1 cellular context compared by ENCODE assay signal in genomic region chr4:38815879-38816782, GRCh38.
TF ChIP-seq lines count a peak whose summit lies in the region.

No MANE protein-coding gene starts in this region.

TF ChIP-seq in GM12878, 131 proteins besides CTCF, POLR2A, EP300 and RAD21 (continued from another document and continues in another):
- TF ChIP-seq ZBTB40 (IDR thresholded peaks at IDR 0.05; ENCODE audit: borderline replicate concordance) (no peak), CHD2 (IDR thresholded peaks at IDR 0.05; ENCODE audit: borderline replicate concordance, low read depth, low read length) (peak; percentile 88), RELA (IDR thresholded peaks at IDR 0.05; ENCODE audit: borderline replicate concordance, partially characterized antibody) (no peak), EED (IDR thresholded peaks at IDR 0.05; ENCODE audit: low read depth) (no peak), POLR2AphosphoS2 (IDR thresholded peaks at IDR 0.05; ENCODE audit: low read depth, low read length) (peak; percentile 60; the same call in 1 of the 2 replicates), IRF4 (IDR thresholded peaks at IDR 0.05; ENCODE audit: low read depth, low read length) (no peak), ZNF687 (IDR thresholded peaks at IDR 0.05) (peak; percentile 88), HDGF (IDR thresholded peaks at IDR 0.05) (no peak), REST (IDR thresholded peaks at IDR 0.05; ENCODE audit: low read depth, low read length) (no peak), NR2F1 (conservative IDR thresholded peaks at IDR 0.05) (peak; percentile 40; the same call in 1 of the 2 replicates), USF2 (IDR thresholded peaks at IDR 0.05; ENCODE audit: borderline replicate concordance, low read depth, low read length) (no peak), TCF12 (IDR thresholded peaks at IDR 0.05; ENCODE audit: low read depth, low read length) (0 out of 2 replicates have a peak, but pooled peaks have one; percentile 8), CHD1 (IDR thresholded peaks at IDR 0.05; ENCODE audit: low read depth, low read length) (0 out of 2 replicates have a peak, but pooled peaks have one; percentile 28), CBX5 (IDR thresholded peaks at IDR 0.05; ENCODE audit: low read depth) (no peak), HCFC1 (IDR thresholded peaks at IDR 0.05; ENCODE audit: low read length) (no peak), PAX8 (IDR thresholded peaks at IDR 0.05) (no peak), FOXM1 (IDR thresholded peaks at IDR 0.05; ENCODE audit: low read depth, low read length) (no peak), BACH1 (IDR thresholded peaks at IDR 0.05; ENCODE audit: borderline replicate concordance) (peak; percentile 57; the same call in 1 of the 2 replicates), E4F1 (IDR thresholded peaks at IDR 0.05; ENCODE audit: borderline replicate concordance, partially characterized antibody) (no peak), BCLAF1 (IDR thresholded peaks at IDR 0.05) (no peak), DPF2 (IDR thresholded peaks at IDR 0.05) (0 out of 2 replicates have a peak, but pooled peaks have one; percentile 18), HDAC6 (IDR thresholded peaks at IDR 0.05; ENCODE audit: unreplicated experiment) (no peak), POU2F2 (IDR thresholded peaks at IDR 0.05; ENCODE audit: borderline replicate concordance, low read depth, low read length) (0 out of 3 replicates have a peak, but pooled peaks have one; percentile 16), MXI1 (IDR thresholded peaks at IDR 0.05; ENCODE audit: low read depth, low read length) (peak; percentile 44; the same call in 1 of the 2 replicates), E2F4 (IDR thresholded peaks at IDR 0.05; ENCODE audit: low read depth, low read length) (no peak), TAF1 (IDR thresholded peaks at IDR 0.05; ENCODE audit: borderline replicate concordance, low read depth, low read length) (no peak), SMC3 (IDR thresholded peaks at IDR 0.05; ENCODE audit: borderline replicate concordance, low read length) (0 out of 2 replicates have a peak, but pooled peaks have one; percentile 3), KLF5 (IDR thresholded peaks at IDR 0.05; ENCODE audit: partially characterized antibody) (no peak), RBBP5 (conservative IDR thresholded peaks at IDR 0.05) (no peak), SPI1 (IDR thresholded peaks at IDR 0.05; ENCODE audit: borderline replicate concordance, insufficient read depth, low read depth, low read length) (no peak), SMAD5 (IDR thresholded peaks at IDR 0.05; ENCODE audit: low read depth) (peak; percentile 69; the same call in 1 of the 2 replicates), EZH2 (IDR thresholded peaks at IDR 0.05; ENCODE audit: borderline replicate concordance, control insufficient read depth, low read depth, low read length) (no peak), ZBTB11 (CRISPR knock-in tag; IDR thresholded peaks at IDR 0.05) (no peak), IKZF2 (IDR thresholded peaks at IDR 0.05) (peak in 1 of 2 experiments; percentile 26; a peak in 1 of 4 replicates)
